In the genomic region with DNA sequence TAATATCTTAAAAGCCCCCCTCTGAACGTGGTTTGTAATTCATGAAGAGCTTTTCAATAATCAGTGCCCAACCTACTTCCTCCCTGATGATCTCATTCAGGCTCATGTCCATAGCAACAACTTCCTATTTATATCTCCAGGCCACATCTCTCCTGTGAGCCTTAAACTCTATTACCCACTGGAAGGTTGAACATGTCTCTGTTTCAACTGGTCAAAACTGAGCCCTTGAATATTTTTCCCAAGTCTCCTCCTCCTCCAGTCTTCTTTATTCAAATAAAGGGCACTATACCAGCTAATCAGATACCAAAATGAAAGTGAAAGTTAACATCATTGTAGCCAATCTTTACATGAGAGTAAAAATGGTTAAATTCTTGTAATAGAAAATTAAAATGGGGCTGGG, we compare ENCODE assay signal across 1 cellular context.
TF ChIP-seq lines count a peak whose summit lies in the region.

No MANE protein-coding gene starts in this region.

TF ChIP-seq in WTC11, 78 proteins besides CTCF, POLR2A, EP300 and RAD21 (continued from another document):
- TF ChIP-seq ZBTB43 (CRISPR knock-in tag; IDR thresholded peaks at IDR 0.05) (no peak), USF2 (CRISPR knock-in tag; IDR thresholded peaks at IDR 0.05) (no peak), AFF4 (CRISPR knock-in tag; IDR thresholded peaks at IDR 0.05; ENCODE audit: borderline replicate concordance) (no peak), RORB (CRISPR knock-in tag; IDR thresholded peaks at IDR 0.05) (no peak), CREM (CRISPR knock-in tag; IDR thresholded peaks at IDR 0.05) (no peak), ATF1 (CRISPR knock-in tag; IDR thresholded peaks at IDR 0.05) (no peak)
- TF ChIP-seq, protein P1, sequence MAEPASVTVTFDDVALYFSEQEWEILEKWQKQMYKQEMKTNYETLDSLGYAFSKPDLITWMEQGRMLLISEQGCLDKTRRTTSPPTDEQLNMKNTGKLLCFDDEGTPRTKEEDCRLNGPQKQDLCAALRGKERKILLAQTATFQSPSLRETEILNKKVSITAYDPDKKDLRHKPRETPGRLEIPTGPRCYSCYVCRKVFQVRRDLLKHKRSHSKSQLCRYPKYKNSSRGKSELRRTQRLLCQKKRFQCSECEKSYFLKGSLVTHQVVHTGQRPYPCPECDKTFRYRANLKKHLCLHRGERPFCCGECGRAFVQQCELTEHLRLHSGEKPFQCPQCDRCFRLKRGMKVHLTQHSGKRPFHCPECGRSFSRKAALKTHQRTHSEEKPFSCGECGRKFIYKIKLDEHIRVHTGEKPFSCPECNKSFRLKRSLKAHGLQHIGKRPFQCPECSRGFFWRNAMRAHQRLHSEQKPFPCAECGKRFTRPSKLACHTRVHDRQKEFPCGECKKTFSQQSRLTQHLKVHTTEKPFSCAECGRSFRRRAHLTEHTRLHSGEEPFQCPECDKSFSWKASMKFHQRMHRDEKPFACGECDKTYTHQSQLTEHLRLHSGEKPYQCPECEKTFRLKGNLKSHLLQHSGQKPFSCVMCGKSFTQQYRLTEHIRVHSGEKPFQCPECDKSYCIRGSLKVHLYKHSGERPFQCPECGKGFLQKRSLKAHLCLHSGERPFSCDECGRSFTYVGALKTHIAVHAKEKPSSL (CRISPR knock-in tag; conservative IDR thresholded peaks at IDR 0.05), result no peak
